In genomic region chr5:141920771-141921170, GRCh38 we compare ENCODE assay signal across 19 cellular contexts. TPM values are rescaled to one million over a fixed set of nuclear protein-coding genes. Genes with fewer than 3 reads are reported as not detected.
"Had no signal": no experiment of that assay in that cellular context is flagged by ENCODE, and none has a peak within 500 bp of the region (broad histone marks: within the 10 kb centered on the region; RNA-seq: fewer than 3 reads in every experiment).

No MANE protein-coding gene starts in this region.

- H3K27me3 ChIP-seq: heart right ventricle, right atrium auricular region, stomach, transverse colon had no signal

- H3K9me3 ChIP-seq: heart right ventricle, mucosa of descending colon, neutrophil, right atrium auricular region, stomach, thoracic aorta, transverse colon had no signal

- H3K27ac Mint-ChIP-seq: nephron progenitor cell had no signal

- ATAC-seq: esophagus mucosa, heart right ventricle, mucosa of descending colon had no signal

- H3K4me3 ChIP-seq: heart right ventricle, mucosa of descending colon, right atrium auricular region, stomach, thoracic aorta, transverse colon had no signal

- H3K27ac ChIP-seq: heart right ventricle, neutrophil, stomach, thoracic aorta had no signal

- H3K9me3 Mint-ChIP-seq: nephron progenitor cell had no signal

- DNase-seq: effector memory CD4-positive, alpha-beta T cell; heart right ventricle; hypothalamus; kidney glomerular epithelial cell; mammary epithelial cell; mucosa of descending colon; nephron progenitor cell; posterior cingulate gyrus; small intestine; stimulated activated CD4-positive, alpha-beta T cell treated with anti-CD3 and anti-CD28 coated beads, Interleukin-12 subunit alpha, Interleukin-12 subunit beta, amount 100 ng/mL, for 4 hours; stimulated activated naive CD4-positive, alpha-beta T cell; stomach; substantia nigra; transverse colon had no signal

RNA-seq across cellular contexts. Expression of gene PCDH12, which starts 37.2 kb away (rescaled TPM):
- total RNA-seq: osteocyte had no signal
